In genomic region chr18:24500766-24501165, GRCh38 we compare ENCODE assay signal across 25 cellular contexts. TPM values are rescaled to one million over a fixed set of nuclear protein-coding genes. Genes with fewer than 3 reads are reported as not detected.
"Had no signal": no experiment of that assay in that cellular context is flagged by ENCODE, and none has a peak within 500 bp of the region (broad histone marks: within the 10 kb centered on the region; RNA-seq: fewer than 3 reads in every experiment).

No MANE protein-coding gene starts in this region.

- H3K9me3 ChIP-seq: colonic mucosa, lower lobe of right lung, pancreas, right lobe of liver, suprapubic skin, transverse colon, upper lobe of right lung, uterus had no signal

- H3K4me1 ChIP-seq: colonic mucosa, lower lobe of right lung, pancreas, right lobe of liver, suprapubic skin, transverse colon, upper lobe of right lung, uterus had no signal

- H3K27ac Mint-ChIP-seq: dendritic cell treated with granulocyte-macrophage colony-stimulating factor and Interleukin-4, amounts not matched to agents 40 ng/mL and 50 ng/mL, for 4 days; endodermal cell; naive thymus-derived CD8-positive, alpha-beta T cell; nephron progenitor cell; stimulated activated naive B cell treated with anti-CD40 and anti-IgM and Interleukin-4, amounts not matched to agents 10 μg/mL and 1 μg/mL and 100 μg/mL, for 72 hours had no signal

- H3K27me3 ChIP-seq: colonic mucosa, pancreas, right lobe of liver, suprapubic skin, transverse colon, upper lobe of right lung, uterus had no signal

- H3K36me3 ChIP-seq: colonic mucosa, lower lobe of right lung, pancreas, right lobe of liver, suprapubic skin, transverse colon, upper lobe of right lung, uterus had no signal

- ATAC-seq: esophagus mucosa; left ventricle myocardium superior; lower lobe of right lung; naive thymus-derived CD8-positive, alpha-beta T cell; pancreas; right lobe of liver; stimulated activated naive CD8-positive, alpha-beta T cell treated with anti-CD3 and anti-CD28 coated beads, Interleukin-15, amount 100 ng/mL, for 72 hours; upper lobe of right lung had no signal

- H3K27me3 Mint-ChIP-seq: dendritic cell treated with granulocyte-macrophage colony-stimulating factor and Interleukin-4, amounts not matched to agents 40 ng/mL and 50 ng/mL, for 4 days had no signal

- H3K27ac ChIP-seq: colonic mucosa, epithelial cell of prostate, lower lobe of right lung, pancreas, right lobe of liver, suprapubic skin, transverse colon, upper lobe of right lung, uterus had no signal

- H3K9me3 Mint-ChIP-seq: dendritic cell treated with granulocyte-macrophage colony-stimulating factor and Interleukin-4, amounts not matched to agents 40 ng/mL and 50 ng/mL, for 4 days; endodermal cell; naive thymus-derived CD8-positive, alpha-beta T cell; stimulated activated naive B cell treated with anti-CD40 and anti-IgM and Interleukin-4, amounts not matched to agents 10 μg/mL and 1 μg/mL and 100 μg/mL, for 72 hours; stimulated activated naive CD8-positive, alpha-beta T cell treated with anti-CD3 and anti-CD28 coated beads, Interleukin-15, amount 100 ng/mL, for 72 hours had no signal

- FAIRE-seq: keratinocyte, pancreas, small intestine had no signal

- H3K4me3 ChIP-seq: colonic mucosa, lower lobe of right lung, pancreas, right lobe of liver, suprapubic skin, transverse colon, upper lobe of right lung, uterus had no signal

- H3K4me1 Mint-ChIP-seq: naive thymus-derived CD8-positive, alpha-beta T cell; stimulated activated naive CD8-positive, alpha-beta T cell treated with anti-CD3 and anti-CD28 coated beads, Interleukin-15, amount 100 ng/mL, for 72 hours had no signal

- H3K36me3 Mint-ChIP-seq: naive thymus-derived CD8-positive, alpha-beta T cell; stimulated activated naive B cell treated with anti-CD40 and anti-IgM and Interleukin-4, amounts not matched to agents 10 μg/mL and 1 μg/mL and 100 μg/mL, for 72 hours had no signal

- DNase-seq: colonic mucosa; effector CD8-positive, alpha-beta T cell; endodermal cell; foreskin melanocyte; left ventricle myocardium superior; lower lobe of right lung; naive thymus-derived CD8-positive, alpha-beta T cell; nephron progenitor cell; occipital lobe; pancreas; right lobe of liver; small intestine; stimulated activated CD4-positive, alpha-beta T cell treated with anti-CD3 and anti-CD28 coated beads, Interleukin-15, amount 100 ng/mL, for 24 hours; stimulated activated CD4-positive, alpha-beta T cell treated with anti-CD3 and anti-CD28 coated beads, Interleukin-2, amount 100 ng/mL, for 48 hours; stimulated activated naive B cell treated with anti-CD40 and anti-IgM and Interleukin-4, amounts not matched to agents 10 μg/mL and 1 μg/mL and 100 μg/mL, for 72 hours; stimulated activated naive CD8-positive, alpha-beta T cell treated with anti-CD3 and anti-CD28 coated beads, Interleukin-15, amount 100 ng/mL, for 72 hours; transverse colon; upper lobe of right lung; uterus had no signal

- H3K4me3 Mint-ChIP-seq: dendritic cell treated with granulocyte-macrophage colony-stimulating factor and Interleukin-4, amounts not matched to agents 40 ng/mL and 50 ng/mL, for 4 days; endodermal cell; naive thymus-derived CD8-positive, alpha-beta T cell; nephron progenitor cell; stimulated activated naive B cell treated with anti-CD40 and anti-IgM and Interleukin-4, amounts not matched to agents 10 μg/mL and 1 μg/mL and 100 μg/mL, for 72 hours; stimulated activated naive CD8-positive, alpha-beta T cell treated with anti-CD3 and anti-CD28 coated beads, Interleukin-15, amount 100 ng/mL, for 72 hours had no signal

RNA-seq across cellular contexts. Expression of gene HRH4, which starts 40.3 kb away (rescaled TPM):
- total RNA-seq: naive thymus-derived CD8-positive, alpha-beta T cell; occipital lobe; posterior vena cava; transverse colon had no signal
- polyA plus RNA-seq: pancreas, small intestine had no signal
